In the genomic region with DNA sequence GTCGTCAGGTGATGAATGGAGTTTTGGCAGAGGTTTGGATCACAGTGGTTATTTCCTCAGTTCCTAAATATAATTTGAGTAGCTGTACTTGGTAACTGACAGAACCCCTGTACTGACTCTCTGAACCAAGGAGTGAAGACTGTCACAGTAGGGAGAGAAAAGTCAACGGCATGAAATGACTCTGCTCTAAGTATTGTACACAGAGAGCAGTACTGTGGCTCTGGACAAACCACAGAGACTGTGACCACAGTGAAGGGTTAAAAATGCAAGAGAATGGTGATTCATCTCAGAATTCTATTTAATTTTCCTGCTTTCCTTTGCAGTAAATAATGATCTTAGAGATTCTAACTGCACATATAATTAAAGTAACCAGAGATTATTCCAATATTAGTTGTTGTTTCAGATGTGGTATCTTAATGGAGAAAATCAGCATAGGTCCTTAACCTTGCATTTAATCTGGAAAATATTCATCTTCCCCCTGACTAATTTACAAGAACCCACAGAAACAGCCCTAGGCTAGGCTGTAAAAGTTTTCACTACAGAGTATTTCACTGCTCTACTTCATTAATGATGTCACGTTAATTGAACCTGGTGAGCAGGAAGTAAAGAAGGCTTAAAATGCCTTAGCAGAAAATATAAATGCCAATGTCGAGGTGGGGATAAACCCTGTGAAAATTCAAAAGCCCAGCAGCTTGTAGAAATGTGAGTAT, we compare ENCODE assay signal across 25 cellular contexts.
DNase-seq lines count a peak whose midpoint lies in the region; ATAC-seq and TF ChIP-seq lines count a peak whose summit lies in the region.
"Had no signal": no experiment of that assay in that cellular context is flagged by ENCODE, and none has a peak within 500 bp of the region (broad histone marks: within the 10 kb centered on the region; RNA-seq: fewer than 3 reads in every experiment).

No MANE protein-coding gene starts in this region.

- POLR2A ChIA-PET in PC-9 (lab: Charles Lee; ENCODE audit: unreplicated experiment) (no interaction called here), MCF 10A (lab: Yijun Ruan, JAX) (no interaction called here)

- H3K79me2 ChIP-seq in PC-9 (ENCODE audit: low read depth), result no peaks in the 10 kb centered on the region

- peaks cover 13% of the 10 kb centered on the region for H3K4me1 ChIP-seq in PC-9 (replicated peaks; ENCODE audit: insufficient read depth)

- peaks cover 4% of the 10 kb centered on the region for H3K9me2 ChIP-seq in PC-9 (ENCODE audit: insufficient read depth)

- no peaks in the 10 kb centered on the region for H3K4me1 Mint-ChIP-seq in MCF 10A (ENCODE audit: insufficient read depth, unreplicated experiment)
- H3K4me1 Mint-ChIP-seq: stimulated activated naive B cell treated with anti-CD40 and anti-IgM and Interleukin-4, amounts not matched to agents 10 μg/mL and 1 μg/mL and 100 μg/mL, for 72 hours; T-helper 17 cell had no signal

- H3K36me3 ChIP-seq in PC-9 (ENCODE audit: low read depth), result no peaks in the 10 kb centered on the region
- H3K36me3 ChIP-seq: thoracic aorta had no signal

- DNase-seq in PC-9 (peak in 1 of 2 experiments; percentile 55), glomerular visceral epithelial cell (ENCODE audit: extremely low spot score) (peak; percentile 8), MCF 10A (ENCODE audit: unreplicated experiment) (no peak), COR-L47 (lab: John Stamatoyannopoulos, UW) (no peak)
- DNase-seq: activated CD4-positive, alpha-beta T cell treated with anti-CD3 and anti-CD28 coated beads, Interleukin-2, amount 50 U/mL, for 1 hour; anterior cingulate cortex; C1 segment of cervical spinal cord; erythroblast; foreskin fibroblast; GM23248; hypothalamus; Kasumi-1; NCI-H1092; NCI-H187 treated with DMSO at 0.1 percent for 48 hours; NCI-H774; stimulated activated naive B cell treated with anti-CD40 and anti-IgM and Interleukin-4, amounts not matched to agents 10 μg/mL and 1 μg/mL and 100 μg/mL, for 72 hours; T-helper 17 cell had no signal

- peak; percentile 72 for ATAC-seq in GM18907 (IDR thresholded peaks at IDR 0.05; ENCODE audit: unreplicated experiment)
- ATAC-seq in HG02981 (IDR thresholded peaks at IDR 0.05; ENCODE audit: unreplicated experiment), result peak; percentile 91
- ATAC-seq in GM18858 (IDR thresholded peaks at IDR 0.05; ENCODE audit: unreplicated experiment), result no peak
- no peak for ATAC-seq in GM19467 (IDR thresholded peaks at IDR 0.05; ENCODE audit: unreplicated experiment)
- ATAC-seq: stimulated activated naive B cell treated with anti-CD40 and anti-IgM and Interleukin-4, amounts not matched to agents 10 μg/mL and 1 μg/mL and 100 μg/mL, for 72 hours; T-helper 17 cell had no signal

- TF ChIP-seq CTCF in PC-9 (conservative IDR thresholded peaks at IDR 0.05) (no peak), MCF 10A (IDR thresholded peaks at IDR 0.05; ENCODE audit: unreplicated experiment) (no peak)

- no peak overlapping the region for H3K27ac Mint-ChIP-seq in MCF 10A (ENCODE audit: low read depth, unreplicated experiment)
- H3K27ac Mint-ChIP-seq: activated naive CD4-positive, alpha-beta T cell treated with anti-CD3 and anti-CD28 coated beads, Interleukin-2, amount 50 U/mL, for 24 hours; stimulated activated naive B cell treated with anti-CD40 and anti-IgM and Interleukin-4, amounts not matched to agents 10 μg/mL and 1 μg/mL and 100 μg/mL, for 72 hours; T-helper 17 cell had no signal

- no peak overlapping the region for H3K4me3 ChIP-seq in PC-9
- H3K4me3 ChIP-seq: GM23248, SK-N-MC, skin epidermis, thoracic aorta had no signal

- H3K27me3 ChIP-seq in PC-9 (ENCODE audit: insufficient read depth, low read depth), result no peaks in the 10 kb centered on the region

- H3K9me3 ChIP-seq in PC-9 (ENCODE audit: insufficient read depth, low read depth), result no peaks in the 10 kb centered on the region
- H3K9me3 ChIP-seq: thoracic aorta had no signal

- H3K36me3 Mint-ChIP-seq in MCF 10A (ENCODE audit: insufficient read depth, unreplicated experiment), result no peaks in the 10 kb centered on the region
- H3K36me3 Mint-ChIP-seq: activated naive CD4-positive, alpha-beta T cell treated with anti-CD3 and anti-CD28 coated beads, Interleukin-2, amount 50 U/mL, for 24 hours; stimulated activated naive B cell treated with anti-CD40 and anti-IgM and Interleukin-4, amounts not matched to agents 10 μg/mL and 1 μg/mL and 100 μg/mL, for 72 hours had no signal

- BruUV-seq in PC-9 (replicated peaks; lab: Mats Ljungman, UMichigan), result no TSS peak
- BruUV-seq in MCF 10A (replicated peaks; lab: Mats Ljungman, UMichigan), result no TSS peak

- no peak overlapping the region for H3K4me2 ChIP-seq in PC-9

- H3K27me3 Mint-ChIP-seq in MCF 10A (ENCODE audit: insufficient read depth, unreplicated experiment), result no peaks in the 10 kb centered on the region
- H3K27me3 Mint-ChIP-seq: activated naive CD4-positive, alpha-beta T cell treated with anti-CD3 and anti-CD28 coated beads, Interleukin-2, amount 50 U/mL, for 24 hours; stimulated activated naive B cell treated with anti-CD40 and anti-IgM and Interleukin-4, amounts not matched to agents 10 μg/mL and 1 μg/mL and 100 μg/mL, for 72 hours; T-helper 17 cell had no signal

- no peaks in the 10 kb centered on the region for H4K20me1 ChIP-seq in PC-9 (ENCODE audit: insufficient read depth)

- 0 out of 2 replicates have a peak overlapping the region, but pooled peaks have one; percentile 4 for H3K27ac ChIP-seq in PC-9
- H3K27ac ChIP-seq: GM23248, SK-N-MC, skin epidermis, thoracic aorta had no signal

- peaks cover 28% of the 10 kb centered on the region for H3K9me3 Mint-ChIP-seq in MCF 10A (ENCODE audit: unreplicated experiment)

- no peaks in the 10 kb centered on the region for H3F3A ChIP-seq in PC-9 (ENCODE audit: insufficient read depth, low read depth)

- CTCF ChIA-PET in PC-9 (lab: Charles Lee), result no interaction called here
- CTCF ChIA-PET in MCF 10A (lab: Yijun Ruan, JAX), result no interaction called here

- intact Hi-C loops in PC-9 (cut with micrococcal nuclease; ENCODE audit: unreplicated experiment), result no loop called here
- intact Hi-C loops in MCF 10A (cut with micrococcal nuclease), result no loop called here

- H3K4me3 Mint-ChIP-seq in MCF 10A (ENCODE audit: unreplicated experiment), result no peak overlapping the region
- H3K4me3 Mint-ChIP-seq: activated naive CD4-positive, alpha-beta T cell treated with anti-CD3 and anti-CD28 coated beads, Interleukin-2, amount 50 U/mL, for 24 hours; stimulated activated naive B cell treated with anti-CD40 and anti-IgM and Interleukin-4, amounts not matched to agents 10 μg/mL and 1 μg/mL and 100 μg/mL, for 72 hours; T-helper 17 cell had no signal

- no peak overlapping the region for H2AFZ ChIP-seq in PC-9
- H2AFZ ChIP-seq: GM23248 had no signal

Comparison
In these comparisons a context has a peak if more than half of its experiments do, and no peak if none do; other contexts are left out.
1. ATAC-seq: peak in GM18907 (single experiment) and HG02981 (single experiment); none in GM18858 (single experiment) and GM19467 (single experiment).